14 cellular contexts compared by ENCODE assay signal in genomic region chr20:17542993-17543412, GRCh38. TPM values are rescaled to one million over a fixed set of nuclear protein-coding genes. Genes with fewer than 3 reads are reported as not detected.
DNase-seq lines count a peak whose midpoint lies in the region; ATAC-seq and TF ChIP-seq lines count a peak whose summit lies in the region.
"Had no signal": no experiment of that assay in that cellular context is flagged by ENCODE, and none has a peak within 500 bp of the region (broad histone marks: within the 10 kb centered on the region; RNA-seq: fewer than 3 reads in every experiment).

No MANE protein-coding gene starts in this region.

- no peak for TF ChIP-seq EP300 in sigmoid colon (IDR thresholded peaks at IDR 0.05)

- DNase-seq in Daoy (ENCODE audit: low read depth) (peak; percentile 74), astrocyte of the spinal cord (ENCODE audit: low read depth, low spot score) (peak; percentile 96), left ventricle myocardium inferior (no peak), sigmoid colon (no peak), superior temporal gyrus (ENCODE audit: extremely low spot score) (no peak)
- DNase-seq in activated T-helper 1 cell treated with anti-CD3 and anti-CD28 coated beads, Interleukin-12 subunit alpha, Interleukin-12 subunit beta, Interleukin-2, Interleukin-4 antibody, amounts not matched to agents 30 ng/mL and 10 ng/mL and 1 ng/mL, durations not matched to agents 14 hours and 24 hours and 36 hours (ENCODE audit: low spot score), result no peak
- DNase-seq in effector memory CD8-positive, alpha-beta T cell, result no peak
- DNase-seq: activated gamma-delta T cell; MM.1S; nephron progenitor cell; NK-92 treated with Interleukin-12 subunit alpha and Interleukin-12 subunit beta, amount 100 ng/mL, for 24 hours had no signal

- in situ Hi-C loops in astrocyte of the spinal cord (cut with HindIII; ENCODE audit: low sequenced_read_pairs), result no loop called here

- ATAC-seq in HG03460 (IDR thresholded peaks at IDR 0.05; ENCODE audit: unreplicated experiment), result no peak
- ATAC-seq in effector memory CD8-positive, alpha-beta T cell (replicated peaks), result no peak
- ATAC-seq: esophagus mucosa had no signal

- H3K27me3 ChIP-seq in left ventricle myocardium inferior (ENCODE audit: low read depth), result no peaks in the 10 kb centered on the region
- no peaks in the 10 kb centered on the region for H3K27me3 ChIP-seq in sigmoid colon

- H3K36me3 ChIP-seq in left ventricle myocardium inferior, result no peaks in the 10 kb centered on the region
- no peaks in the 10 kb centered on the region for H3K36me3 ChIP-seq in sigmoid colon

- H3K4me3 ChIP-seq in astrocyte of the spinal cord (ENCODE audit: low read depth, low read length), result no peak overlapping the region
- H3K4me3 ChIP-seq in left ventricle myocardium inferior, result no peak overlapping the region
- no peak overlapping the region for H3K4me3 ChIP-seq in sigmoid colon

- no peaks in the 10 kb centered on the region for H3K9me3 Mint-ChIP-seq in activated T-helper 1 cell treated with anti-CD3 and anti-CD28 coated beads, Interleukin-12 subunit alpha, Interleukin-12 subunit beta, Interleukin-2, Interleukin-4 antibody, amounts not matched to agents 30 ng/mL and 10 ng/mL and 1 ng/mL, durations not matched to agents 14 hours and 24 hours and 36 hours
- no peaks in the 10 kb centered on the region for H3K9me3 Mint-ChIP-seq in effector memory CD8-positive, alpha-beta T cell
- H3K9me3 Mint-ChIP-seq: nephron progenitor cell had no signal

- H3K4me1 Mint-ChIP-seq in activated T-helper 1 cell treated with anti-CD3 and anti-CD28 coated beads, Interleukin-12 subunit alpha, Interleukin-12 subunit beta, Interleukin-2, Interleukin-4 antibody, amounts not matched to agents 30 ng/mL and 10 ng/mL and 1 ng/mL, durations not matched to agents 14 hours and 24 hours and 36 hours (ENCODE audit: low read depth), result peaks cover 12% of the 10 kb centered on the region
- H3K4me1 Mint-ChIP-seq in effector memory CD8-positive, alpha-beta T cell (ENCODE audit: low read depth in 2 of 2), result no peaks in the 10 kb centered on the region

- no peak for TF ChIP-seq POLR2A in sigmoid colon (IDR thresholded peaks at IDR 0.05)

- intact Hi-C loops in left ventricle myocardium inferior (cut with micrococcal nuclease), result no loop called here
- intact Hi-C loops in sigmoid colon (cut with DNase I), result no loop called here
- intact Hi-C loops in activated T-helper 1 cell treated with anti-CD3 and anti-CD28 coated beads, Interleukin-12 subunit alpha, Interleukin-12 subunit beta, Interleukin-2, Interleukin-4 antibody, amounts not matched to agents 30 ng/mL and 10 ng/mL and 1 ng/mL, durations not matched to agents 14 hours and 24 hours and 36 hours (cut with micrococcal nuclease), result no loop called here

- peaks cover 44% of the 10 kb centered on the region for H3K27me3 Mint-ChIP-seq in activated T-helper 1 cell treated with anti-CD3 and anti-CD28 coated beads, Interleukin-12 subunit alpha, Interleukin-12 subunit beta, Interleukin-2, Interleukin-4 antibody, amounts not matched to agents 30 ng/mL and 10 ng/mL and 1 ng/mL, durations not matched to agents 14 hours and 24 hours and 36 hours (ENCODE audit: insufficient read depth)
- H3K27me3 Mint-ChIP-seq in effector memory CD8-positive, alpha-beta T cell, result peaks cover 41 to 65% of the 10 kb centered on the region in 2 donors

- H3K36me3 Mint-ChIP-seq in activated T-helper 1 cell treated with anti-CD3 and anti-CD28 coated beads, Interleukin-12 subunit alpha, Interleukin-12 subunit beta, Interleukin-2, Interleukin-4 antibody, amounts not matched to agents 30 ng/mL and 10 ng/mL and 1 ng/mL, durations not matched to agents 14 hours and 24 hours and 36 hours (ENCODE audit: low read depth), result no peaks in the 10 kb centered on the region
- H3K36me3 Mint-ChIP-seq in effector memory CD8-positive, alpha-beta T cell (ENCODE audit: insufficient read depth), result peaks cover 2% of the 10 kb centered on the region

- 77 to 89% methylated on average over 4 of the region's 4 CpGs for WGBS in sigmoid colon, 2 donors

- H3K27ac ChIP-seq in left ventricle myocardium inferior (replicated peaks) (peak overlapping the region; percentile 68), sigmoid colon (peak overlapping the region; percentile 61 to 80 (median 74))
- H3K27ac ChIP-seq: VCaP had no signal

- no peaks in the 10 kb centered on the region for H3K4me1 ChIP-seq in left ventricle myocardium inferior
- H3K4me1 ChIP-seq in sigmoid colon, result peaks cover 0 to 74% (median 67%) of the 10 kb centered on the region in 4 donors

- no peak overlapping the region for H3K4me3 Mint-ChIP-seq in activated T-helper 1 cell treated with anti-CD3 and anti-CD28 coated beads, Interleukin-12 subunit alpha, Interleukin-12 subunit beta, Interleukin-2, Interleukin-4 antibody, amounts not matched to agents 30 ng/mL and 10 ng/mL and 1 ng/mL, durations not matched to agents 14 hours and 24 hours and 36 hours
- no peak overlapping the region for H3K4me3 Mint-ChIP-seq in effector memory CD8-positive, alpha-beta T cell
- H3K4me3 Mint-ChIP-seq: nephron progenitor cell had no signal

- H3K27ac Mint-ChIP-seq in activated T-helper 1 cell treated with anti-CD3 and anti-CD28 coated beads, Interleukin-12 subunit alpha, Interleukin-12 subunit beta, Interleukin-2, Interleukin-4 antibody, amounts not matched to agents 30 ng/mL and 10 ng/mL and 1 ng/mL, durations not matched to agents 14 hours and 24 hours and 36 hours, result no peak overlapping the region
- H3K27ac Mint-ChIP-seq in effector memory CD8-positive, alpha-beta T cell, result no peak overlapping the region
- H3K27ac Mint-ChIP-seq: nephron progenitor cell had no signal

- H3K9me3 ChIP-seq in left ventricle myocardium inferior (replicated peaks) (no peaks in the 10 kb centered on the region), sigmoid colon (no peaks in the 10 kb centered on the region)

- TF ChIP-seq CTCF in astrocyte of the spinal cord (IDR thresholded peaks at IDR 0.05; ENCODE audit: low read depth, low read length), result no peak
- TF ChIP-seq CTCF in left ventricle myocardium inferior (IDR thresholded peaks at IDR 0.05; ENCODE audit: borderline replicate concordance), result no peak
- TF ChIP-seq CTCF in sigmoid colon (IDR thresholded peaks at IDR 0.05), result no peak

RNA-seq across cellular contexts. Expression of gene BFSP1, which starts 11.8 kb away (rescaled TPM):
- total RNA-seq in Daoy (2014; rRNA removed; shearing (Covaris generic)), result 0.42 and 4.2 TPM in 2 replicates
- 0.66 TPM for total RNA-seq in left ventricle myocardium inferior
- total RNA-seq in sigmoid colon, result 1 to 10 TPM; 1.1 to 3.6 (median 1.5) TPM
- polyA plus RNA-seq in sigmoid colon, result under 1 TPM in 2 of 3 donors, not detected in 1; 0.51 to 0.60 TPM
- total RNA-seq in activated T-helper 1 cell treated with anti-CD3 and anti-CD28 coated beads, Interleukin-12 subunit alpha, Interleukin-12 subunit beta, Interleukin-2, Interleukin-4 antibody, amounts not matched to agents 30 ng/mL and 10 ng/mL and 1 ng/mL, durations not matched to agents 14 hours and 24 hours and 36 hours, result 0.76 and 0.80 TPM in 2 replicates

RNA-seq across cellular contexts. Expression of gene DSTN, which starts 26.9 kb away (rescaled TPM):
- 222 and 242 TPM in 2 replicates for total RNA-seq in Daoy (2014; rRNA removed; shearing (Covaris generic))
- 635 TPM for total RNA-seq in left ventricle myocardium inferior
- total RNA-seq in sigmoid colon, result 1,000 to 10,000 TPM; 1,872 to 2,237 (median 1,948) TPM
- 100 to 1,000 TPM; 429 to 672 (median 586) TPM for polyA plus RNA-seq in sigmoid colon
- 58.2 and 58.8 TPM in 2 replicates for total RNA-seq in activated T-helper 1 cell treated with anti-CD3 and anti-CD28 coated beads, Interleukin-12 subunit alpha, Interleukin-12 subunit beta, Interleukin-2, Interleukin-4 antibody, amounts not matched to agents 30 ng/mL and 10 ng/mL and 1 ng/mL, durations not matched to agents 14 hours and 24 hours and 36 hours

Comparison
In these comparisons a context has a peak if more than half of its experiments do, and no peak if none do; other contexts are left out.
1. DNase-seq: peak in Daoy (single experiment) and astrocyte of the spinal cord (single experiment); none in left ventricle myocardium inferior (single experiment), sigmoid colon (single experiment), superior temporal gyrus (single experiment), activated T-helper 1 cell treated with anti-CD3 and anti-CD28 coated beads, Interleukin-12 subunit alpha, Interleukin-12 subunit beta, Interleukin-2, Interleukin-4 antibody, amounts not matched to agents 30 ng/mL and 10 ng/mL and 1 ng/mL, durations not matched to agents 14 hours and 24 hours and 36 hours (single experiment) and effector memory CD8-positive, alpha-beta T cell (0 of 3).